ENCODE assay signal across 8 cellular contexts in genomic region chr11:64284962-64285884, GRCh38. TPM values are rescaled to one million over a fixed set of nuclear protein-coding genes. Genes with fewer than 3 reads are reported as not detected.
DNase-seq lines count a peak whose midpoint lies in the region; ATAC-seq and TF ChIP-seq lines count a peak whose summit lies in the region.

A gene with protein sequence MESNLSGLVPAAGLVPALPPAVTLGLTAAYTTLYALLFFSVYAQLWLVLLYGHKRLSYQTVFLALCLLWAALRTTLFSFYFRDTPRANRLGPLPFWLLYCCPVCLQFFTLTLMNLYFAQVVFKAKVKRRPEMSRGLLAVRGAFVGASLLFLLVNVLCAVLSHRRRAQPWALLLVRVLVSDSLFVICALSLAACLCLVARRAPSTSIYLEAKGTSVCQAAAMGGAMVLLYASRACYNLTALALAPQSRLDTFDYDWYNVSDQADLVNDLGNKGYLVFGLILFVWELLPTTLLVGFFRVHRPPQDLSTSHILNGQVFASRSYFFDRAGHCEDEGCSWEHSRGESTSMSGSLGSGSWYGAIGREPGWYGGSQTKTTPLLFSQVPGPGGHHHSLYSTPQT (plus strand): TSS chr11:64285848. CDS start chr11:64286525, 677 bp downstream.

- whole genome bisulfite sequencing in ectodermal cell, 2 experiments = 0 to 1% methylated on average over 102 of the region's 102 CpGs
- WGBS in lung, 2 donors = 0% methylated on average over 84 to 102 of the region's 102 CpGs

- POLR2A ChIA-PET in activated CD8-positive, alpha-beta T cell treated with anti-CD3 and anti-CD28 coated beads, Interleukin-2, amount 10 ng/mL, durations not matched to agents 7 days and 5 days (lab: Charles Lee) = interaction anchor here (0.7 to 7.8 kb wide), 10 partner anchors 11 to 100 kb away, joined by 3 to 79 read pairs (median 6); partner anchors contain the start of genes ESRRA, FERMT3, NUDT22 and PRDX5

- TF ChIP-seq CTCF in BE2C (IDR thresholded peaks at IDR 0.05; ENCODE audit: low read depth, low read length) (no peak), lung (IDR thresholded peaks at IDR 0.05; ENCODE audit: control extremely low read depth, extremely low read depth) (no peak)

- H3K4me1 Mint-ChIP-seq in activated CD8-positive, alpha-beta T cell treated with anti-CD3 and anti-CD28 coated beads, Interleukin-2, amount 10 ng/mL, durations not matched to agents 7 days and 5 days (ENCODE audit: low read depth) = peaks cover 23% of the 10 kb centered on the region

- ATAC-seq in HG03439 (IDR thresholded peaks at IDR 0.05; ENCODE audit: unreplicated experiment) (peak; percentile 56), lung (ENCODE audit: insufficient read depth, low FRiP score) (peak; percentile 83)
- peak; percentile 64 for ATAC-seq in activated CD8-positive, alpha-beta T cell treated with anti-CD3 and anti-CD28 coated beads, Interleukin-2, amount 10 ng/mL, durations not matched to agents 7 days and 5 days

- peaks cover 13% of the 10 kb centered on the region for H3K36me3 Mint-ChIP-seq in activated CD8-positive, alpha-beta T cell treated with anti-CD3 and anti-CD28 coated beads, Interleukin-2, amount 10 ng/mL, durations not matched to agents 7 days and 5 days (ENCODE audit: low read depth)

- H3K27ac ChIP-seq in ectodermal cell (ENCODE audit: insufficient read depth, low read depth, low read length, poor library complexity, severe bottlenecking) (peak within 1 kb of the TSS; percentile 80), lung (ENCODE audit: low read depth in 1 of 2, low read length in 1 of 2) (peak within 1 kb of the TSS; percentile 88 to 98)

- H3K27ac Mint-ChIP-seq in activated CD8-positive, alpha-beta T cell treated with anti-CD3 and anti-CD28 coated beads, Interleukin-2, amount 10 ng/mL, durations not matched to agents 7 days and 5 days = peak within 1 kb of the TSS; percentile 89

- CTCF ChIA-PET in activated CD8-positive, alpha-beta T cell treated with anti-CD3 and anti-CD28 coated beads, Interleukin-2, amount 10 ng/mL, durations not matched to agents 7 days and 5 days (lab: Charles Lee) = interaction anchor here (0.9 to 8.6 kb wide), 6 partner anchors 13 to 80 kb away, joined by 3 to 118 read pairs (median 14); partner anchors contain the start of genes CATSPERZ, ESRRA, FERMT3 and FKBP2

- H3K4me3 ChIP-seq in BE2C (ENCODE audit: low read depth, low read length) = peak within 1 kb of the TSS; percentile 69
- peak within 1 kb of the TSS; percentile 86 for H3K4me3 ChIP-seq in ectodermal cell (ENCODE audit: insufficient read depth, low read depth, low read length)
- peak within 1 kb of the TSS; percentile 48 for H3K4me3 ChIP-seq in lung

- H3K27me3 ChIP-seq in BE2C (peaks cover 2% of the 10 kb centered on the region; the same call in 1 of the 2 replicates), ectodermal cell (ENCODE audit: control insufficient read depth, insufficient read depth, low read length, poor library complexity, severe bottlenecking) (peaks cover 13% of the 10 kb centered on the region), lung (ENCODE audit: control insufficient read depth, insufficient read depth) (no peaks in the 10 kb centered on the region)

- H3K4me1 ChIP-seq in BE2C (no peaks in the 10 kb centered on the region), ectodermal cell (ENCODE audit: control insufficient read depth, insufficient read depth, low read length) (peaks cover 4% of the 10 kb centered on the region), lung (ENCODE audit: control insufficient read depth in 2 of 2, insufficient read depth in 2 of 2, low read length in 2 of 2) (peaks cover 0 to 11% of the 10 kb centered on the region in 2 donors)

- H3K9me3 ChIP-seq in BE2C (no peaks in the 10 kb centered on the region), ectodermal cell (ENCODE audit: control insufficient read depth, low read length) (no peaks in the 10 kb centered on the region), lung (ENCODE audit: control insufficient read depth in 2 of 2, insufficient read depth in 1 of 2, low read length in 1 of 2) (no peaks in the 10 kb centered on the region)

- H3K9me3 Mint-ChIP-seq in activated CD8-positive, alpha-beta T cell treated with anti-CD3 and anti-CD28 coated beads, Interleukin-2, amount 10 ng/mL, durations not matched to agents 7 days and 5 days (ENCODE audit: insufficient read depth) = no peaks in the 10 kb centered on the region

- peaks cover 3% of the 10 kb centered on the region for H3K27me3 Mint-ChIP-seq in activated CD8-positive, alpha-beta T cell treated with anti-CD3 and anti-CD28 coated beads, Interleukin-2, amount 10 ng/mL, durations not matched to agents 7 days and 5 days (ENCODE audit: low read depth)

- H3K36me3 ChIP-seq in BE2C (no peaks in the 10 kb centered on the region), ectodermal cell (ENCODE audit: control insufficient read depth, insufficient read depth, low read length) (no peaks in the 10 kb centered on the region), lung (ENCODE audit: control insufficient read depth in 2 of 2, insufficient read depth in 2 of 2, low read length in 2 of 2) (peaks cover 0 to 7% of the 10 kb centered on the region in 2 donors)

- peak; percentile 74 for DNase-seq in BE2C
- DNase-seq in GM19240 (ENCODE audit: insufficient read length, low spot score) = peak; percentile 94
- peak; percentile 89 for DNase-seq in NCI-H774 (lab: John Stamatoyannopoulos, UW)
- DNase-seq in activated CD8-positive, alpha-beta T cell treated with anti-CD3 and anti-CD28 coated beads, Interleukin-2, amount 10 ng/mL, durations not matched to agents 7 days and 5 days = peak; percentile 90
- DNase-seq in lung (ENCODE audit: low spot score) = peak; percentile 86
- peak; percentile 84 to 94 (median 87) for DNase-seq in stimulated activated CD4-positive, alpha-beta T cell treated with anti-CD3 and anti-CD28 coated beads, TNF-alpha, amount 100 ng/mL, for 4 hours (ENCODE audit: low read depth in 3 of 3)

- peak within 1 kb of the TSS; percentile 81 for H3K4me3 Mint-ChIP-seq in activated CD8-positive, alpha-beta T cell treated with anti-CD3 and anti-CD28 coated beads, Interleukin-2, amount 10 ng/mL, durations not matched to agents 7 days and 5 days

RNA-seq across cellular contexts. Expression of the gene that starts here (rescaled TPM):
- polyA plus RNA-seq in BE2C (2012; ENCODE audit: insufficient read depth, insufficient read length, low read depth) = 20.2 TPM
- total RNA-seq in activated CD8-positive, alpha-beta T cell treated with anti-CD3 and anti-CD28 coated beads, Interleukin-2, amount 10 ng/mL, durations not matched to agents 7 days and 5 days = 10 to 100 TPM; 25.3 to 26.8 TPM
- polyA plus RNA-seq in ectodermal cell (2013, experiment 1 of 4) = 48.3 TPM
- polyA plus RNA-seq in ectodermal cell (2013, experiment 2 of 4) = 47.1 TPM
- polyA plus RNA-seq in ectodermal cell (2013, experiment 3 of 4) = 38.3 TPM
- polyA plus RNA-seq in ectodermal cell (2013, experiment 4 of 4) = 41.9 TPM
- 10 to 100 TPM; 14.5 to 59.1 TPM for total RNA-seq in lung
- polyA plus RNA-seq in lung = 10 to 100 TPM; 22.8 to 32.2 TPM

Comparison
In these comparisons a context has a peak if more than half of its experiments do, and no peak if none do; other contexts are left out.
1. Peak in every context shown above with its lines: DNase-seq, ATAC-seq, H3K4me3 ChIP-seq and H3K27ac ChIP-seq.